In genomic region chr5:91176288-91177016, GRCh38 we compare ENCODE assay signal across 16 cellular contexts.
DNase-seq lines count a peak whose midpoint lies in the region; TF ChIP-seq lines count a peak whose summit lies in the region.
"Had no signal": no experiment of that assay in that cellular context is flagged by ENCODE, and none has a peak within 500 bp of the region (broad histone marks: within the 10 kb centered on the region; RNA-seq: fewer than 3 reads in every experiment).

No MANE protein-coding gene starts in this region.

- CTCF ChIA-PET in activated CD4-positive, alpha-beta T cell treated with anti-CD3 and anti-CD28 coated beads, Interleukin-2, amount 10 ng/mL, durations not matched to agents 7 days and 5 days (lab: Charles Lee): no interaction called here

- no peak for TF ChIP-seq CTCF in cardiac muscle cell (IDR thresholded peaks at IDR 0.05; ENCODE audit: low read depth, low read length)
- no peak for TF ChIP-seq CTCF in right atrium auricular region (IDR thresholded peaks at IDR 0.05)
- no peak for TF ChIP-seq CTCF in choroid plexus epithelial cell (conservative IDR thresholded peaks at IDR 0.05; ENCODE audit: low read depth, low read length)
- TF ChIP-seq CTCF in breast epithelium (IDR thresholded peaks at IDR 0.05): no peak

- peaks cover 2% of the 10 kb centered on the region for H3K27me3 Mint-ChIP-seq in activated CD4-positive, alpha-beta T cell treated with anti-CD3 and anti-CD28 coated beads, Interleukin-2, amount 10 ng/mL, durations not matched to agents 7 days and 5 days
- H3K27me3 Mint-ChIP-seq: dendritic cell treated with granulocyte-macrophage colony-stimulating factor and Interleukin-4, amounts not matched to agents 40 ng/mL and 50 ng/mL, for 4 days had no signal

- H3K27me3 ChIP-seq in cardiac muscle cell: no peaks in the 10 kb centered on the region
- H3K27me3 ChIP-seq in right atrium auricular region: no peaks in the 10 kb centered on the region
- no peaks in the 10 kb centered on the region for H3K27me3 ChIP-seq in breast epithelium

- DNase-seq in cardiac muscle cell (ENCODE audit: low read depth in 1 of 2, low spot score in 1 of 2) (peak in 1 of 2 donors; percentile 58), right atrium auricular region (ENCODE audit: low spot score) (no peak), NCI-H2171 treated with DMSO at 0.1 percent for 48 hours (lab: John Stamatoyannopoulos, UW) (peak; percentile 60), choroid plexus epithelial cell (ENCODE audit: low read depth) (peak; percentile 73), renal cortical epithelial cell (ENCODE audit: low read depth) (peak; percentile 79), iPS-NIHi11 (ENCODE audit: low spot score) (no peak), breast epithelium (ENCODE audit: low spot score in 2 of 2) (no peak)
- no peak for DNase-seq in activated CD4-positive, alpha-beta T cell treated with anti-CD3 and anti-CD28 coated beads, Interleukin-2, amount 10 ng/mL, durations not matched to agents 7 days and 5 days
- DNase-seq: activated CD4-positive, alpha-beta T cell treated with anti-CD3 and anti-CD28 coated beads, Interleukin-2, amount 50 U/mL, for 1 hour; activated T-cell treated with anti-CD3 and anti-CD28 coated beads, Interleukin-2, amount 50 U/mL, for 4 hours; amniotic stem cell; hippocampal formation; lower lobe of right lung; naive thymus-derived CD8-positive, alpha-beta T cell; SHP77 treated with DMSO at 0.1 percent for 48 hours had no signal

- POLR2A ChIA-PET in activated CD4-positive, alpha-beta T cell treated with anti-CD3 and anti-CD28 coated beads, Interleukin-2, amount 10 ng/mL, durations not matched to agents 7 days and 5 days (lab: Charles Lee): no interaction called here

- intact Hi-C loops in breast epithelium (cut with DNase I; ENCODE audit: low total_unique reads): no loop called here

- no peaks in the 10 kb centered on the region for H3K36me3 ChIP-seq in cardiac muscle cell
- no peaks in the 10 kb centered on the region for H3K36me3 ChIP-seq in right atrium auricular region
- H3K36me3 ChIP-seq in breast epithelium: no peaks in the 10 kb centered on the region
- H3K36me3 ChIP-seq: lower lobe of right lung had no signal

- H3K4me3 ChIP-seq in cardiac muscle cell: no peak overlapping the region
- H3K4me3 ChIP-seq in right atrium auricular region: no peak overlapping the region
- no peak overlapping the region for H3K4me3 ChIP-seq in choroid plexus epithelial cell (ENCODE audit: low read depth, low read length)
- H3K4me3 ChIP-seq in breast epithelium: no peak overlapping the region
- H3K4me3 ChIP-seq: lower lobe of right lung had no signal

- peaks cover 26% of the 10 kb centered on the region for H3K4me1 ChIP-seq in cardiac muscle cell (ENCODE audit: low read depth)
- peaks cover 0 to 6% of the 10 kb centered on the region in 2 donors for H3K4me1 ChIP-seq in right atrium auricular region
- H3K4me1 ChIP-seq in breast epithelium: no peaks in the 10 kb centered on the region
- H3K4me1 ChIP-seq: lower lobe of right lung had no signal

- no peaks in the 10 kb centered on the region for H3K4me1 Mint-ChIP-seq in activated CD4-positive, alpha-beta T cell treated with anti-CD3 and anti-CD28 coated beads, Interleukin-2, amount 10 ng/mL, durations not matched to agents 7 days and 5 days

- H3K4me3 Mint-ChIP-seq in activated CD4-positive, alpha-beta T cell treated with anti-CD3 and anti-CD28 coated beads, Interleukin-2, amount 10 ng/mL, durations not matched to agents 7 days and 5 days: no peak overlapping the region
- H3K4me3 Mint-ChIP-seq: activated T-cell treated with anti-CD3 and anti-CD28 coated beads, Interleukin-2, amount 50 U/mL, for 4 hours; dendritic cell treated with granulocyte-macrophage colony-stimulating factor and Interleukin-4, amounts not matched to agents 40 ng/mL and 50 ng/mL, for 4 days; naive thymus-derived CD8-positive, alpha-beta T cell had no signal

- TF ChIP-seq POLR2A in breast epithelium (IDR thresholded peaks at IDR 0.05): no peak

- H3K9me3 ChIP-seq in cardiac muscle cell (ENCODE audit: low read depth) (no peaks in the 10 kb centered on the region), right atrium auricular region (no peaks in the 10 kb centered on the region), breast epithelium (no peaks in the 10 kb centered on the region)
- H3K9me3 ChIP-seq: lower lobe of right lung had no signal

- H3K27ac ChIP-seq in cardiac muscle cell (peak overlapping the region; percentile 81), right atrium auricular region (peak overlapping the region in 1 of 2 donors; percentile 30), breast epithelium (no peak overlapping the region)
- H3K27ac ChIP-seq: lower lobe of right lung had no signal

- no peaks in the 10 kb centered on the region for H3K9me3 Mint-ChIP-seq in activated CD4-positive, alpha-beta T cell treated with anti-CD3 and anti-CD28 coated beads, Interleukin-2, amount 10 ng/mL, durations not matched to agents 7 days and 5 days
- H3K9me3 Mint-ChIP-seq: activated T-cell treated with anti-CD3 and anti-CD28 coated beads, Interleukin-2, amount 50 U/mL, for 4 hours; dendritic cell treated with granulocyte-macrophage colony-stimulating factor and Interleukin-4, amounts not matched to agents 40 ng/mL and 50 ng/mL, for 4 days; naive thymus-derived CD8-positive, alpha-beta T cell had no signal

- H3K36me3 Mint-ChIP-seq in activated CD4-positive, alpha-beta T cell treated with anti-CD3 and anti-CD28 coated beads, Interleukin-2, amount 10 ng/mL, durations not matched to agents 7 days and 5 days (ENCODE audit: low read depth): no peaks in the 10 kb centered on the region

- no peak overlapping the region for H3K27ac Mint-ChIP-seq in activated CD4-positive, alpha-beta T cell treated with anti-CD3 and anti-CD28 coated beads, Interleukin-2, amount 10 ng/mL, durations not matched to agents 7 days and 5 days
- H3K27ac Mint-ChIP-seq: dendritic cell treated with granulocyte-macrophage colony-stimulating factor and Interleukin-4, amounts not matched to agents 40 ng/mL and 50 ng/mL, for 4 days; naive thymus-derived CD8-positive, alpha-beta T cell had no signal

Comparison
In these comparisons a context has a peak if more than half of its experiments do, and no peak if none do; other contexts are left out.
1. DNase-seq: peak in NCI-H2171 treated with DMSO at 0.1 percent for 48 hours (single experiment), choroid plexus epithelial cell (single experiment) and renal cortical epithelial cell (single experiment); none in right atrium auricular region (single experiment), iPS-NIHi11 (single experiment), activated CD4-positive, alpha-beta T cell treated with anti-CD3 and anti-CD28 coated beads, Interleukin-2, amount 10 ng/mL, durations not matched to agents 7 days and 5 days (single experiment) and breast epithelium (0 of 2).